26 cellular contexts compared by ENCODE assay signal in genomic region chr6:74130641-74131040, GRCh38.
"Had no signal": no experiment of that assay in that cellular context is flagged by ENCODE, and none has a peak within 500 bp of the region (broad histone marks: within the 10 kb centered on the region; RNA-seq: fewer than 3 reads in every experiment).

No MANE protein-coding gene starts in this region.

- H3K36me3 ChIP-seq: stomach, suprapubic skin, thoracic aorta, thyroid gland, tibial artery, tibial nerve, transverse colon, upper lobe of left lung, upper lobe of right lung, uterus, vagina had no signal

- H3K4me3 ChIP-seq: stomach, suprapubic skin, testis, thoracic aorta, thyroid gland, tibial artery, tibial nerve, transverse colon, upper lobe of left lung, upper lobe of right lung, uterus, vagina had no signal

- H3K9me3 ChIP-seq: suprapubic skin, testis, thoracic aorta, thyroid gland, tibial artery, upper lobe of left lung, upper lobe of right lung, uterus, vagina had no signal

- ATAC-seq: stimulated activated effector memory CD8-positive, alpha-beta T cell treated with anti-CD3 and anti-CD28 coated beads, Interleukin-12 subunit alpha, Interleukin-12 subunit beta, amount 100 ng/mL, for 72 hours; stimulated activated memory B cell treated with anti-CD40 and anti-IgM and Interleukin-4, amounts not matched to agents 10 μg/mL and 1 μg/mL and 100 μg/mL, for 72 hours; stimulated activated naive B cell treated with anti-CD40 and anti-IgM and Interleukin-4, amounts not matched to agents 10 μg/mL and 1 μg/mL and 100 μg/mL, for 72 hours; stimulated activated naive CD8-positive, alpha-beta T cell treated with anti-CD3 and anti-CD28 coated beads, Interleukin-15, amount 100 ng/mL, for 72 hours; stimulated activated naive CD8-positive, alpha-beta T cell treated with anti-CD3 and anti-CD28 coated beads, Interleukin-15, Interleukin-2, amounts not matched to agents 100 U/mL and 50 U/mL, for 24 hours; upper lobe of right lung had no signal

- H3K27ac ChIP-seq: stomach, suprapubic skin, testis, thoracic aorta, thyroid gland, tibial artery, tibial nerve, transverse colon, upper lobe of left lung, upper lobe of right lung, uterus, vagina had no signal

- H3K27me3 ChIP-seq: stomach, suprapubic skin, testis, thyroid gland, tibial artery, tibial nerve, transverse colon, upper lobe of left lung, upper lobe of right lung, uterus, vagina had no signal

- DNase-seq: stimulated activated CD4-positive, alpha-beta T cell treated with anti-CD3 and anti-CD28 coated beads, Interleukin-2, amount 100 ng/mL, for 48 hours; stimulated activated CD4-positive, alpha-beta T cell treated with anti-CD3 and anti-CD28 coated beads, Interleukin-4, amount 100 ng/mL, for 1 hour; stimulated activated CD4-positive, alpha-beta T cell treated with anti-CD3 and anti-CD28 coated beads, Interleukin-4, amount 100 ng/mL, for 24 hours; stimulated activated CD4-positive, alpha-beta T cell treated with anti-CD3 and anti-CD28 coated beads, Interleukin-4, amount 100 ng/mL, for 4 hours; stimulated activated CD8-positive, alpha-beta memory T cell treated with anti-CD3 and anti-CD28 coated beads, Interleukin-4, amount 100 ng/mL, for 48 hours; stimulated activated naive B cell treated with anti-CD40 and anti-IgM and Interleukin-4, amounts not matched to agents 10 μg/mL and 1 μg/mL and 100 μg/mL, for 72 hours; stimulated activated naive CD4-positive, alpha-beta T cell; stimulated activated naive CD4-positive, alpha-beta T cell treated with Interleukin-2 at 50 U/mL for 16 hours; stimulated activated naive CD8-positive, alpha-beta T cell treated with anti-CD3 and anti-CD28 coated beads, Interleukin-15, amount 100 ng/mL, for 72 hours; stimulated activated naive CD8-positive, alpha-beta T cell treated with anti-CD3 and anti-CD28 coated beads, Interleukin-15, Interleukin-2, amounts not matched to agents 100 U/mL and 50 U/mL, for 24 hours; stomach; substantia nigra; testis; thyroid gland; tibial artery; transverse colon; trophoblast cell; upper lobe of left lung; upper lobe of right lung; uterus had no signal

- H3K4me1 ChIP-seq: stomach, suprapubic skin, testis, thyroid gland, tibial artery, tibial nerve, transverse colon, upper lobe of left lung, upper lobe of right lung, uterus, vagina had no signal
